In genomic region chr4:140367738-140368137, GRCh38 we compare ENCODE assay signal across 18 cellular contexts. TPM values are rescaled to one million over a fixed set of nuclear protein-coding genes. Genes with fewer than 3 reads are reported as not detected.
A peak's percentile ranks its signal among the peaks of the same experiment; 100 is the strongest.
DNase-seq lines count a peak whose midpoint lies in the region; ATAC-seq, FAIRE-seq and TF ChIP-seq lines count a peak whose summit lies in the region.
"Had no signal": no experiment of that assay in that cellular context is flagged by ENCODE, and none has a peak within 500 bp of the region (broad histone marks: within the 10 kb centered on the region; RNA-seq: fewer than 3 reads in every experiment).

No MANE protein-coding gene starts in this region.

- H3K27ac ChIP-seq in left lung, result no peak overlapping the region
- H3K27ac ChIP-seq: ascending aorta, C4-2B, dorsolateral prefrontal cortex had no signal

- DNase-seq in Daoy (ENCODE audit: low read depth) (peak; percentile 39), LoVo (ENCODE audit: low spot score) (peak; percentile 22), bronchial epithelial cell (ENCODE audit: low read depth) (peak; percentile 58), left lung (peak in 1 of 2 donors; percentile 37), NCI-H187 (lab: John Stamatoyannopoulos, UW) (no peak), DMS153 treated with DMSO at 0.1 percent for 48 hours (lab: John Stamatoyannopoulos, UW; ENCODE audit: unreplicated experiment) (no peak)
- DNase-seq: activated effector memory CD4-positive, alpha-beta T cell treated with anti-CD3 and anti-CD28 coated beads, Interleukin-2, amount 50 U/mL, for 16 hours; DMS79 treated with DMSO at 0.1 percent for 48 hours; dorsolateral prefrontal cortex; naive B cell; NCI-H748 treated with DMSO at 0.1 percent for 48 hours; stimulated activated CD4-positive, alpha-beta T cell treated with anti-CD3 and anti-CD28 coated beads, Interleukin-15, amount 100 ng/mL, for 24 hours; T-helper 17 cell had no signal

- ATAC-seq in left lung (peak; percentile 34), GM18867 (IDR thresholded peaks at IDR 0.05; ENCODE audit: unreplicated experiment) (no peak), HG03457 (IDR thresholded peaks at IDR 0.05; ENCODE audit: unreplicated experiment) (no peak)
- ATAC-seq: activated CD4-positive, CD25-positive, alpha-beta regulatory T cell treated with anti-CD3 and anti-CD28 coated beads, Interleukin-2, amount 50 U/mL, for 24 hours; T-helper 17 cell had no signal

- no peaks in the 10 kb centered on the region for H3K9me3 ChIP-seq in left lung
- H3K9me3 ChIP-seq: ascending aorta had no signal

- no peak for FAIRE-seq in bronchial epithelial cell (lab: Jason Lieb, UNC)

- H3K36me3 ChIP-seq in bronchial epithelial cell (ENCODE audit: control insufficient read depth, insufficient read depth, low read length) (no peaks in the 10 kb centered on the region), left lung (no peaks in the 10 kb centered on the region)
- H3K36me3 ChIP-seq: ascending aorta had no signal

- no peaks in the 10 kb centered on the region for H3K27me3 ChIP-seq in bronchial epithelial cell (ENCODE audit: control insufficient read depth, insufficient read depth, low read length)
- no peaks in the 10 kb centered on the region for H3K27me3 ChIP-seq in left lung
- H3K27me3 ChIP-seq: ascending aorta, dorsolateral prefrontal cortex had no signal

- TF ChIP-seq CTCF in bronchial epithelial cell (IDR thresholded peaks at IDR 0.05; ENCODE audit: insufficient read depth, low read length, severe bottlenecking) (no peak), left lung (IDR thresholded peaks at IDR 0.05) (no peak)

- intact Hi-C loops in left lung (cut with DNase I), result loop anchor here in 1 of 2 donors (10.0 kb wide), 1 partner anchor 237 kb away; no protein-coding TSS in a partner anchor

- peaks cover 2 to 6% of the 10 kb centered on the region in 2 donors for H3K4me1 ChIP-seq in left lung

- H3K4me3 ChIP-seq in bronchial epithelial cell (ENCODE audit: low read depth, low read length) (no peak overlapping the region), left lung (no peak overlapping the region)
- H3K4me3 ChIP-seq: ascending aorta, dorsolateral prefrontal cortex had no signal

RNA-seq across cellular contexts. Expression of gene SCOC, which starts 5.7 kb away (rescaled TPM):
- total RNA-seq in Daoy (2014; rRNA removed; shearing (Covaris generic)), result 46.4 and 63.7 TPM in 2 replicates
- 61.9 and 81.0 TPM in 2 replicates for total RNA-seq in bronchial epithelial cell
- total RNA-seq in left lung, result 10 to 100 TPM; 43.9 to 49.3 TPM

RNA-seq across cellular contexts. Expression of gene CLGN, which starts 59.7 kb away (rescaled TPM):
- 9.3 and 9.4 TPM in 2 replicates for total RNA-seq in Daoy (2014; rRNA removed; shearing (Covaris generic))
- 53.1 and 78.5 TPM in 2 replicates for total RNA-seq in bronchial epithelial cell
- 1 to 10 TPM in 1 of 2 donors, under 1 TPM in 1; 0.55 to 1.6 TPM for total RNA-seq in left lung
- total RNA-seq: ascending aorta, T-helper 17 cell had no signal

Comparison
In these comparisons a context has a peak if more than half of its experiments do, and no peak if none do; other contexts are left out.
1. DNase-seq: peak in Daoy (single experiment), LoVo (single experiment) and bronchial epithelial cell (single experiment); none in NCI-H187 (0 of 2) and DMS153 treated with DMSO at 0.1 percent for 48 hours (single experiment).